Comparison of ENCODE assay signal across 8 cellular contexts in genomic region chr4:169115897-169116254, GRCh38.
DNase-seq lines count a peak whose midpoint lies in the region; ATAC-seq and TF ChIP-seq lines count a peak whose summit lies in the region.

No MANE protein-coding gene starts in this region.

- CTCF ChIA-PET in SK-N-SH (lab: Yijun Ruan, JAX), result interaction anchor here (0.7 kb wide), 1 partner anchor 416 kb away, joined by 3 read pairs; no protein-coding TSS in a partner anchor

- TF ChIP-seq EP300 in SK-N-SH (IDR thresholded peaks at IDR 0.05; ENCODE audit: borderline replicate concordance in 1 of 2, low read depth in 1 of 2, low read length in 1 of 2), result peak in 1 of 2 experiments; percentile 62; a peak in 1 of 4 replicates

- H3K4me2 ChIP-seq in SK-N-SH, result peak overlapping the region; percentile 57

- peak in 3 of 4 donors; percentile 24 to 74 (median 45) for ATAC-seq in heart left ventricle

- no peaks in the 10 kb centered on the region for H3K9me2 ChIP-seq in SK-N-SH

- H3K4me1 ChIP-seq in heart left ventricle (no peaks in the 10 kb centered on the region), left ventricle myocardium inferior (peaks cover 3% of the 10 kb centered on the region), SK-N-SH (ENCODE audit: control insufficient read depth in 1 of 2, insufficient read depth in 2 of 2, low read depth in 1 of 2, low read length in 1 of 2) (peaks cover 0 to 37% of the 10 kb centered on the region in 2 experiments; a peak in 2 of 4 replicates)

- H3K79me2 ChIP-seq in SK-N-SH (ENCODE audit: insufficient read depth), result peaks cover 51% of the 10 kb centered on the region

- DNase-seq in heart left ventricle (no peak), left ventricle myocardium inferior (no peak), SK-N-SH (no peak), head of caudate nucleus (peak in 37 of 42 donors; percentile 9 to 91 (median 61)), type B pancreatic cell (ENCODE audit: extremely low spot score, unreplicated experiment) (no peak), CD14-positive monocyte (ENCODE audit: low spot score) (no peak), GOT3 (lab: John Stamatoyannopoulos, UW) (no peak), D341Med (ENCODE audit: low spot score) (no peak)

- POLR2A ChIA-PET in SK-N-SH (lab: Yijun Ruan, JAX), result no interaction called here

- TF ChIP-seq POLR2A in heart left ventricle (IDR thresholded peaks at IDR 0.05), result no peak

- intact Hi-C loops in heart left ventricle (cut with DNase I) (no loop called here), left ventricle myocardium inferior (cut with micrococcal nuclease) (no loop called here), head of caudate nucleus (cut with DNase I) (loop anchor here (10.0 kb wide), 1 partner anchor 139 kb away; no protein-coding TSS in a partner anchor), CD14-positive monocyte (cut with micrococcal nuclease) (no loop called here)

- peak overlapping the region; percentile 57; the same call in 1 of the 2 replicates for H3K9ac ChIP-seq in SK-N-SH

- peaks cover 8% of the 10 kb centered on the region for H3K4me1 Mint-ChIP-seq in type B pancreatic cell (ENCODE audit: unreplicated experiment)
- H3K4me1 Mint-ChIP-seq in CD14-positive monocyte, result no peaks in the 10 kb centered on the region

- TF ChIP-seq CTCF in heart left ventricle (IDR thresholded peaks at IDR 0.05) (no peak), left ventricle myocardium inferior (IDR thresholded peaks at IDR 0.05; ENCODE audit: borderline replicate concordance) (no peak), SK-N-SH (IDR thresholded peaks at IDR 0.05) (peak; percentile 46), type B pancreatic cell (conservative IDR thresholded peaks at IDR 0.05) (no peak), CD14-positive monocyte (IDR thresholded peaks at IDR 0.05) (no peak)

- peaks cover 56% of the 10 kb centered on the region for H3F3A ChIP-seq in SK-N-SH (replicated peaks; ENCODE audit: insufficient read depth)

- H3K36me3 ChIP-seq in heart left ventricle, result peaks cover 0 to 92% (median 59%) of the 10 kb centered on the region in 9 donors
- H3K36me3 ChIP-seq in left ventricle myocardium inferior, result peaks cover 83% of the 10 kb centered on the region
- peaks cover 48 to 73% of the 10 kb centered on the region in 2 experiments for H3K36me3 ChIP-seq in SK-N-SH (replicated peaks in 1 of 2; ENCODE audit: control insufficient read depth in 1 of 2, insufficient read depth in 2 of 2, low read length in 1 of 2)

- H3K4me3 Mint-ChIP-seq in type B pancreatic cell (no peak overlapping the region), CD14-positive monocyte (no peak overlapping the region)

- H3K4me3 ChIP-seq in heart left ventricle (no peak overlapping the region), left ventricle myocardium inferior (no peak overlapping the region), SK-N-SH (ENCODE audit: low read depth in 2 of 2, low read length in 1 of 2) (peak overlapping the region in 1 of 2 experiments; percentile 1; a peak in 1 of 4 replicates)

- peak overlapping the region; percentile 46 for H3K27ac Mint-ChIP-seq in type B pancreatic cell
- peak overlapping the region in 3 of 7 donors; percentile 12 to 37 (median 31) for H3K27ac Mint-ChIP-seq in CD14-positive monocyte

- H3K9me3 ChIP-seq in heart left ventricle (no peaks in the 10 kb centered on the region), left ventricle myocardium inferior (replicated peaks) (no peaks in the 10 kb centered on the region), SK-N-SH (no peaks in the 10 kb centered on the region)

- WGBS in heart left ventricle, 4 donors, result 67 to 78% (median 70%) methylated on average over 4 of the region's 4 CpGs
- WGBS in SK-N-SH (ENCODE audit: low lambda C conversion rate), result 8% methylated on average over 4 of the region's 4 CpGs

- H2AFZ ChIP-seq in SK-N-SH (ENCODE audit: low read depth), result no peak overlapping the region

- H4K20me1 ChIP-seq in SK-N-SH (ENCODE audit: insufficient read depth), result no peaks in the 10 kb centered on the region

- peaks cover 53% of the 10 kb centered on the region for H3K36me3 Mint-ChIP-seq in type B pancreatic cell
- H3K36me3 Mint-ChIP-seq in CD14-positive monocyte, result peaks cover 53 to 67% of the 10 kb centered on the region in 2 donors

- H3K27me3 ChIP-seq in heart left ventricle, result no peaks in the 10 kb centered on the region
- H3K27me3 ChIP-seq in left ventricle myocardium inferior (ENCODE audit: low read depth), result no peaks in the 10 kb centered on the region
- no peaks in the 10 kb centered on the region for H3K27me3 ChIP-seq in SK-N-SH (ENCODE audit: insufficient read depth)

- peak; percentile 15; the same call in 1 of the 2 replicates for TF ChIP-seq RAD21 in SK-N-SH (IDR thresholded peaks at IDR 0.05; ENCODE audit: low read length)

- H3K9me3 Mint-ChIP-seq in type B pancreatic cell (no peaks in the 10 kb centered on the region), CD14-positive monocyte (no peaks in the 10 kb centered on the region)

- H3K27ac ChIP-seq in heart left ventricle (no peak overlapping the region), left ventricle myocardium inferior (replicated peaks) (no peak overlapping the region), SK-N-SH (ENCODE audit: low read depth in 2 of 2, low read length in 1 of 2) (peak overlapping the region; percentile 18 to 97; a peak in 2 of 4 replicates)

- H3K27me3 Mint-ChIP-seq in type B pancreatic cell, result no peaks in the 10 kb centered on the region
- H3K27me3 Mint-ChIP-seq in CD14-positive monocyte (ENCODE audit: low read depth in 3 of 3), result peaks cover 0 to 2% (median 0%) of the 10 kb centered on the region in 3 donors

TF ChIP-seq in SK-N-SH, 30 proteins besides CTCF, POLR2A, EP300 and RAD21:
- TF ChIP-seq FOSL2 (IDR thresholded peaks at IDR 0.05; ENCODE audit: borderline replicate concordance, low read depth) (peak; percentile 60; the same call in 1 of the 2 replicates), TCF12 (IDR thresholded peaks at IDR 0.05) (peak; percentile 72), POLR2AphosphoS5 (IDR thresholded peaks at IDR 0.05; ENCODE audit: low read depth, low read length) (peak; percentile 29; the same call in 1 of the 2 replicates), JUND (IDR thresholded peaks at IDR 0.05) (peak; percentile 32; the same call in 1 of the 2 replicates), SIN3A (IDR thresholded peaks at IDR 0.05; ENCODE audit: borderline replicate concordance, low read depth, low read length) (peak; percentile 15; the same call in 1 of the 2 replicates), MEF2A (IDR thresholded peaks at IDR 0.05; ENCODE audit: borderline replicate concordance, low read depth) (no peak), MAX (IDR thresholded peaks at IDR 0.05; ENCODE audit: low read depth) (peak; percentile 78)
- TF ChIP-seq, protein P1, sequence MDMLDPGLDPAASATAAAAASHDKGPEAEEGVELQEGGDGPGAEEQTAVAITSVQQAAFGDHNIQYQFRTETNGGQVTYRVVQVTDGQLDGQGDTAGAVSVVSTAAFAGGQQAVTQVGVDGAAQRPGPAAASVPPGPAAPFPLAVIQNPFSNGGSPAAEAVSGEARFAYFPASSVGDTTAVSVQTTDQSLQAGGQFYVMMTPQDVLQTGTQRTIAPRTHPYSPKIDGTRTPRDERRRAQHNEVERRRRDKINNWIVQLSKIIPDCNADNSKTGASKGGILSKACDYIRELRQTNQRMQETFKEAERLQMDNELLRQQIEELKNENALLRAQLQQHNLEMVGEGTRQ (IDR thresholded peaks at IDR 0.05; ENCODE audit: borderline replicate concordance, low read depth, low read length), result no peak

Comparison
In these comparisons a context has a peak if more than half of its experiments do, and no peak if none do; other contexts are left out.
1. DNase-seq: peak in head of caudate nucleus (37 of 42); none in heart left ventricle (0 of 5), left ventricle myocardium inferior (single experiment), SK-N-SH (single experiment), type B pancreatic cell (single experiment), CD14-positive monocyte (single experiment), GOT3 (single experiment) and D341Med (single experiment).
2. H3K27ac ChIP-seq: peak in SK-N-SH (2 of 2); none in heart left ventricle (0 of 12) and left ventricle myocardium inferior (single experiment).